ENCODE assay signal across 8 cellular contexts in the genomic region with DNA sequence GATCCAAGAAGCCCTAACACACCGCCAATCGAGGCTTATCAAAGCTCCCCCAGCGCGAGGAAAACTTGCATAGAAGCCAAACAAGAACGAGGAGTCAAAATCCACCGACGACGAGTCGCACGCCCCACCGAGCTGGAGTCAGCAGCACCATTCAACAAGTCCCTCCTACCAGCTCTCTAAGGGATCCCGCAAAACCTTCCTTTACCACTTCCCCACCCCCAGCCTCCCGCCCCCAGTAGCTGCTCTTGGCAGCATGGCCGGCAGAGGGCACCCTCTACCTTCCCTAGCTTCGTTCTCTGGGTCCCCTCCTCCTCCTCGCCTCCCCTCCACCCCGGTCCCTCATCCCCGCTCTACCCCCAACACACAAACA. TPM values are rescaled to one million over a fixed set of nuclear protein-coding genes. Genes with fewer than 3 reads are reported as not detected.
DNase-seq lines count a peak whose midpoint lies in the region; ATAC-seq and TF ChIP-seq lines count a peak whose summit lies in the region.

No MANE protein-coding gene starts in this region.

- peak; percentile 83 for TF ChIP-seq CTCF in left ventricle myocardium inferior (IDR thresholded peaks at IDR 0.05; ENCODE audit: borderline replicate concordance)

- DNase-seq in HuH-7 (ENCODE audit: low spot score) (peak; percentile 95), SJSA1 (ENCODE audit: low read depth in 1 of 2, low spot score in 2 of 2) (peak; percentile 90 to 92), left ventricle myocardium inferior (peak; percentile 79), retina (peak; percentile 90), OCI-M2 (lab: John Stamatoyannopoulos, UW; ENCODE audit: unreplicated experiment) (no peak)
- DNase-seq in activated naive CD8-positive, alpha-beta T cell treated with anti-CD3 and anti-CD28 coated beads, Interleukin-2, amount 50 U/mL, for 16 hours (ENCODE audit: low read depth, low spot score), result peak; percentile 41

- H3K36me3 ChIP-seq in ES-I3 (ENCODE audit: insufficient read depth, low read length) (no peaks in the 10 kb centered on the region), SJSA1 (peaks cover 14% of the 10 kb centered on the region), left ventricle myocardium inferior (no peaks in the 10 kb centered on the region)

- H3K4me1 ChIP-seq in ES-I3 (ENCODE audit: insufficient read depth, low read length) (peaks cover 36% of the 10 kb centered on the region), SJSA1 (replicated peaks) (peaks cover 27% of the 10 kb centered on the region), left ventricle myocardium inferior (peaks cover 38% of the 10 kb centered on the region)

- H3K9ac ChIP-seq in ES-I3 (ENCODE audit: low read depth, low read length), result peak overlapping the region; percentile 78

- peak; percentile 70 for ATAC-seq in GM21576 (IDR thresholded peaks at IDR 0.05; ENCODE audit: unreplicated experiment)

- H3K9me3 ChIP-seq in ES-I3 (ENCODE audit: control insufficient read depth, insufficient read depth, low read length), result no peaks in the 10 kb centered on the region
- no peaks in the 10 kb centered on the region for H3K9me3 ChIP-seq in SJSA1 (replicated peaks)
- H3K9me3 ChIP-seq in left ventricle myocardium inferior (replicated peaks), result no peaks in the 10 kb centered on the region

- intact Hi-C loops in left ventricle myocardium inferior (cut with micrococcal nuclease), result loop anchor here (5.0 kb wide), 1 partner anchor 833 kb away; no protein-coding TSS in a partner anchor

- peak overlapping the region; percentile 66 for H3K4me3 ChIP-seq in SJSA1
- peak overlapping the region; percentile 75 for H3K4me3 ChIP-seq in left ventricle myocardium inferior

- H3K27me3 ChIP-seq in SJSA1 (replicated peaks) (no peaks in the 10 kb centered on the region), left ventricle myocardium inferior (ENCODE audit: low read depth) (peaks cover 63% of the 10 kb centered on the region)

- H3K27ac ChIP-seq in SJSA1, result peak overlapping the region; percentile 84
- H3K27ac ChIP-seq in left ventricle myocardium inferior (replicated peaks), result peak overlapping the region; percentile 67

RNA-seq across cellular contexts. Expression of gene BDNF, which starts 1.4 kb away (rescaled TPM):
- 22.4 and 23.6 TPM in 2 replicates for total RNA-seq in SJSA1 (2014; rRNA removed; shearing (Covaris generic))
- 3.1 TPM for total RNA-seq in left ventricle myocardium inferior
